In the genomic region with DNA sequence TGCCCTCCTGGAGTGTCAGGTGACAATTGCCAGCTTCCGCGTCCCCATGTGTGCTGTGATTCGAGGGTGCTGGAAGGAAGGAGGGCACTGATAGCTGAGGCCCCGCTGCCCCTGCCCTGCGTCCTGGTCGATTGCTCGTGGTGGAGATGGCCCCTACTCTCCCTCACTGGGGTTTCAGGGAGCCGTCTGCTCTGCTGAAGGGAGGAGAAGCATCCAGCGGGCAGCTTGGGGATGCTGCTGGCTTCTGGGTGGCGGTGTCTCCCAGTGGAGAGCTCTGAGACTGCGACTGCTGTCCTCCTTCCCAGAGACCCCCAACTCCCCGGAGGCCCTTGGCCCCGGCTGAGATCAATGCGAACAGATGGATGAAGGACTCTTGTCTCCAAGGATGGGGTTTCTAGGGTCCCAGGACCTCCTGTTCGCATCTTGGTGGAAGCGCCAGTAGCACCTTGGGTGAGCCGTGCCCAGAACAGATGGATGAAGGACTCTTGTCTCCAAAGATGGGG, we compare ENCODE assay signal across 9 cellular contexts.
"Had no signal": no experiment of that assay in that cellular context is flagged by ENCODE, and none has a peak within 500 bp of the region (broad histone marks: within the 10 kb centered on the region; RNA-seq: fewer than 3 reads in every experiment).

No MANE protein-coding gene starts in this region.

- H3K27ac ChIP-seq: brain microvascular endothelial cell, colonic mucosa, foreskin keratinocyte, left lung had no signal

- H3K27ac Mint-ChIP-seq: activated naive CD4-positive, alpha-beta T cell treated with anti-CD3 and anti-CD28 coated beads, Interleukin-2, amount 10 ng/mL, durations not matched to agents 7 days and 5 days; activated naive CD8-positive, alpha-beta T cell treated with anti-CD3 and anti-CD28 coated beads, Interleukin-2, amount 50 U/mL, for 24 hours; endodermal cell; nephron progenitor cell had no signal

- H3K27me3 ChIP-seq: brain microvascular endothelial cell, colonic mucosa, foreskin keratinocyte had no signal

- H3K9me3 ChIP-seq: colonic mucosa, left lung had no signal

- H3K36me3 ChIP-seq: brain microvascular endothelial cell, colonic mucosa, left lung had no signal

- H3K4me3 Mint-ChIP-seq: activated naive CD4-positive, alpha-beta T cell treated with anti-CD3 and anti-CD28 coated beads, Interleukin-2, amount 10 ng/mL, durations not matched to agents 7 days and 5 days; activated naive CD8-positive, alpha-beta T cell treated with anti-CD3 and anti-CD28 coated beads, Interleukin-2, amount 50 U/mL, for 24 hours; endodermal cell; nephron progenitor cell had no signal

- H3K4me1 Mint-ChIP-seq: activated naive CD4-positive, alpha-beta T cell treated with anti-CD3 and anti-CD28 coated beads, Interleukin-2, amount 10 ng/mL, durations not matched to agents 7 days and 5 days; activated naive CD8-positive, alpha-beta T cell treated with anti-CD3 and anti-CD28 coated beads, Interleukin-2, amount 50 U/mL, for 24 hours; endodermal cell had no signal

- DNase-seq: activated effector memory CD4-positive, alpha-beta T cell treated with Interleukin-2 at 50 U/mL for 16 hours; brain microvascular endothelial cell had no signal

- H3K4me1 ChIP-seq: colonic mucosa, foreskin keratinocyte had no signal

- H3K36me3 Mint-ChIP-seq: activated naive CD4-positive, alpha-beta T cell treated with anti-CD3 and anti-CD28 coated beads, Interleukin-2, amount 10 ng/mL, durations not matched to agents 7 days and 5 days had no signal

- H3K27me3 Mint-ChIP-seq: activated naive CD4-positive, alpha-beta T cell treated with anti-CD3 and anti-CD28 coated beads, Interleukin-2, amount 10 ng/mL, durations not matched to agents 7 days and 5 days; activated naive CD8-positive, alpha-beta T cell treated with anti-CD3 and anti-CD28 coated beads, Interleukin-2, amount 50 U/mL, for 24 hours had no signal

- H3K9me3 Mint-ChIP-seq: activated naive CD8-positive, alpha-beta T cell treated with anti-CD3 and anti-CD28 coated beads, Interleukin-2, amount 50 U/mL, for 24 hours; endodermal cell had no signal

- H3K4me3 ChIP-seq: colonic mucosa, left lung had no signal
